8 cellular contexts compared by ENCODE assay signal in genomic region chr1:162013289-162013688, GRCh38. TPM values are rescaled to one million over a fixed set of nuclear protein-coding genes. Genes with fewer than 3 reads are reported as not detected.
"Had no signal": no experiment of that assay in that cellular context is flagged by ENCODE, and none has a peak within 500 bp of the region (broad histone marks: within the 10 kb centered on the region; RNA-seq: fewer than 3 reads in every experiment).

No MANE protein-coding gene starts in this region.

- H3K36me3 Mint-ChIP-seq: IgD-negative memory B cell had no signal

- H3K4me3 Mint-ChIP-seq: IgD-negative memory B cell had no signal

- H3K9ac ChIP-seq: KMS-11 had no signal

- DNase-seq: IMR-90, KBM-7, KG1 had no signal

- ATAC-seq: HepG2 had no signal

- FAIRE-seq: HepG2, HTR-8/SVneo had no signal

- H3K27ac ChIP-seq: HL-60, KMS-11 had no signal

- H3K27ac Mint-ChIP-seq: IgD-negative memory B cell had no signal

- H3K4me2 ChIP-seq: KMS-11 had no signal

RNA-seq across cellular contexts. Expression of gene OLFML2B, which starts 10.4 kb away (rescaled TPM):
- total RNA-seq: HepG2 had no signal
- polyA plus RNA-seq: HepG2, IgD-negative memory B cell had no signal

RNA-seq across cellular contexts. Expression of gene NOS1AP, which starts 56.2 kb away (rescaled TPM):
- polyA plus RNA-seq: IgD-negative memory B cell had no signal
